ENCODE assay signal across 10 cellular contexts in genomic region chr11:108025387-108026080, GRCh38. TPM values are rescaled to one million over a fixed set of nuclear protein-coding genes. Genes with fewer than 3 reads are reported as not detected.
DNase-seq lines count a peak whose midpoint lies in the region; ATAC-seq, FAIRE-seq and TF ChIP-seq lines count a peak whose summit lies in the region.
"Had no signal": no experiment of that assay in that cellular context is flagged by ENCODE, and none has a peak within 500 bp of the region (broad histone marks: within the 10 kb centered on the region; RNA-seq: fewer than 3 reads in every experiment).

No MANE protein-coding gene starts in this region.

- TF ChIP-seq RAD21 in H1 (IDR thresholded peaks at IDR 0.05 in 1 of 2, conservative IDR thresholded peaks at IDR 0.05 in 1 of 2; ENCODE audit: low read depth in 2 of 2, low read length in 2 of 2), result no peak

- no peak overlapping the region for H2AK5ac ChIP-seq in H1 (ENCODE audit: low read depth, low read length)

- POLR2A ChIA-PET in CD4-positive, alpha-beta T cell (lab: Charles Lee), result interaction anchor here (0.9 to 1.6 kb wide), 2 partner anchors 10 to 24 kb away, joined by 3 read pairs; no protein-coding TSS in a partner anchor
- POLR2A ChIA-PET in H1 (lab: Charles Lee; ENCODE audit: partially characterized antibody), result interaction anchor here (0.6 to 4.9 kb wide), 2 partner anchors 16 to 21 kb away, joined by 3 to 22 read pairs; partner anchors contain the start of gene CUL5
- POLR2A ChIA-PET in OCI-LY7 (lab: Charles Lee), result no interaction called here

- H3K79me2 ChIP-seq in H1 (ENCODE audit: control insufficient read depth in 1 of 2, insufficient read depth in 2 of 2, low read length in 2 of 2) (peaks cover 3 to 87% of the 10 kb centered on the region in 2 experiments; a peak in 2 of 4 replicates), OCI-LY7 (ENCODE audit: insufficient read depth, low read depth, low read length) (peaks cover 100% of the 10 kb centered on the region)

- 0 out of 2 replicates have a peak, but pooled peaks cover 2% of the 10 kb centered on the region for H3K9me2 ChIP-seq in OCI-LY7 (ENCODE audit: insufficient read depth, low read length)

- intact Hi-C loops in CD4-positive, alpha-beta T cell (cut with DNase I, micrococcal nuclease), result no loop called here
- intact Hi-C loops in OCI-LY7 (cut with micrococcal nuclease; ENCODE audit: unreplicated experiment), result no loop called here

- H3K4me1 Mint-ChIP-seq in CD4-positive, alpha-beta T cell (ENCODE audit: low read depth), result peaks cover 73% of the 10 kb centered on the region

- peaks cover 16% of the 10 kb centered on the region for H3K36me3 Mint-ChIP-seq in CD4-positive, alpha-beta T cell (ENCODE audit: low read depth)
- H3K36me3 Mint-ChIP-seq: natural killer cell treated with Interleukin-12 subunit alpha and Interleukin-12 subunit beta and Interleukin-15 and Interleukin-18, amount 100 ng/mL, for 72 hours had no signal

- no peak overlapping the region for H4K8ac ChIP-seq in H1 (ENCODE audit: extremely low read depth, insufficient read depth, low read length)

- H4K5ac ChIP-seq in H1 (ENCODE audit: insufficient read length, low read depth, low read length), result no peak overlapping the region

- WGBS in H1 (ENCODE audit: extremely low coverage in 1 of 2, insufficient coverage in 1 of 2, insufficient read length in 1 of 2, insufficient replicate concordance in 2 of 2, low coverage in 1 of 2, low lambda C conversion rate in 2 of 2, missing lambda C conversion rate in 1 of 2), 2 experiments, result 68% methylated on average over 5 of the region's 5 CpGs; no CpG with 5 or more reads in 1 of the 2 experiments

- no peak overlapping the region for H4K91ac ChIP-seq in H1 (replicated peaks; ENCODE audit: insufficient read length, low read length)

- H3K4me3 ChIP-seq in H1 (ENCODE audit: extremely low read depth in 1 of 4, insufficient read depth in 2 of 4, low read depth in 3 of 4, low read length in 4 of 4) (no peak overlapping the region), OCI-LY7 (ENCODE audit: low read depth, low read length, poor library complexity, severe bottlenecking) (no peak overlapping the region)

- FAIRE-seq in GM19239 (lab: Jason Lieb, UNC), result peak; percentile 92
- FAIRE-seq in H1 (lab: Jason Lieb, UNC), result no peak

- H3K27ac Mint-ChIP-seq in CD4-positive, alpha-beta T cell, result peak overlapping the region; percentile 38

- DNase-seq in CD4-positive, alpha-beta T cell, result no peak
- peak; percentile 17 for DNase-seq in GM19239 (ENCODE audit: insufficient read length, low spot score)
- DNase-seq in H1 (ENCODE audit: low read depth in 1 of 2, low spot score in 2 of 2), result no peak
- DNase-seq in OCI-LY7 (ENCODE audit: low spot score), result no peak
- DNase-seq in stimulated activated naive CD4-positive, alpha-beta T cell treated with Interleukin-2 at 50 U/mL for 16 hours (lab: John Stamatoyannopoulos, UW), result no peak
- DNase-seq in NCI-H82 treated with DMSO at 0.1 percent for 48 hours (lab: John Stamatoyannopoulos, UW; ENCODE audit: unreplicated experiment), result no peak
- no peak for DNase-seq in GDM1 (lab: John Stamatoyannopoulos, UW)
- DNase-seq: effector CD8-positive, alpha-beta T cell had no signal

- H3K27me3 ChIP-seq in CD4-positive, alpha-beta T cell (ENCODE audit: control insufficient read depth, insufficient read depth, low read length), result no peaks in the 10 kb centered on the region
- H3K27me3 ChIP-seq in H1 (replicated peaks in 1 of 4; ENCODE audit: control insufficient read depth in 3 of 4, extremely low read depth in 1 of 4, insufficient read depth in 3 of 4, low read length in 3 of 4), result no peaks in the 10 kb centered on the region

- TF ChIP-seq POLR2A in H1 (IDR thresholded peaks at IDR 0.05; ENCODE audit: control extremely low read depth in 1 of 2, low read depth in 2 of 2, low read length in 2 of 2), result no peak

- no peak overlapping the region for H2BK120ac ChIP-seq in H1 (replicated peaks; ENCODE audit: low read depth, low read length)

- no peak overlapping the region for H3K56ac ChIP-seq in H1 (replicated peaks; ENCODE audit: insufficient read length, low read depth, low read length)

- H3K27ac ChIP-seq in CD4-positive, alpha-beta T cell (ENCODE audit: low read depth, low read length), result no peak overlapping the region
- H3K27ac ChIP-seq in H1 (ENCODE audit: low read depth, low read length), result no peak overlapping the region
- H3K27ac ChIP-seq in OCI-LY7 (ENCODE audit: low read depth, low read length, poor library complexity, severe bottlenecking), result no peak overlapping the region

- peaks cover 0 to 3% of the 10 kb centered on the region in 2 experiments for H4K20me1 ChIP-seq in H1 (replicated peaks in 1 of 2; ENCODE audit: control insufficient read depth in 1 of 2, insufficient read depth in 2 of 2, low read length in 2 of 2)
- H4K20me1 ChIP-seq in OCI-LY7 (ENCODE audit: insufficient read depth, low read length), result peaks cover 20% of the 10 kb centered on the region

- H3K4me3 Mint-ChIP-seq in CD4-positive, alpha-beta T cell, result no peak overlapping the region
- H3K4me3 Mint-ChIP-seq: natural killer cell treated with Interleukin-12 subunit alpha and Interleukin-12 subunit beta and Interleukin-15 and Interleukin-18, amount 100 ng/mL, for 72 hours had no signal

- H2BK5ac ChIP-seq in H1 (ENCODE audit: low read depth, low read length), result no peak overlapping the region

- H2BK15ac ChIP-seq in H1 (ENCODE audit: low read length), result no peak overlapping the region

- H3K4me2 ChIP-seq in H1 (ENCODE audit: insufficient read depth in 1 of 2, low read depth in 2 of 2, low read length in 2 of 2) (no peak overlapping the region), OCI-LY7 (ENCODE audit: low read length) (no peak overlapping the region)

- no peak overlapping the region for H2BK12ac ChIP-seq in H1 (ENCODE audit: low read depth, low read length)

- no TSS peak for BruUV-seq in OCI-LY7 (replicated peaks; lab: Mats Ljungman, UMichigan)

- H2AFZ ChIP-seq in H1 (ENCODE audit: low read length), result no peak overlapping the region
- H2AFZ ChIP-seq in OCI-LY7 (ENCODE audit: low read length), result no peak overlapping the region

- H3K9ac ChIP-seq in H1 (replicated peaks in 1 of 4; ENCODE audit: extremely low read depth in 1 of 4, low read depth in 3 of 4, low read length in 3 of 4), result no peak overlapping the region

- no peak overlapping the region for H2BK20ac ChIP-seq in H1 (ENCODE audit: low read length)

- 0 out of 2 replicates have a peak overlapping the region, but pooled peaks have one; percentile 41 for H3K18ac ChIP-seq in H1 (ENCODE audit: extremely low read depth, low read length)

- H3K14ac ChIP-seq in H1 (ENCODE audit: insufficient read length), result no peak overlapping the region

- H3K4ac ChIP-seq in H1 (replicated peaks; ENCODE audit: insufficient read length, low read depth, low read length), result no peak overlapping the region

- no peak for ATAC-seq in CD4-positive, alpha-beta T cell (ENCODE audit: poor library complexity)
- peak; percentile 95 for ATAC-seq in HG03039 (IDR thresholded peaks at IDR 0.05; ENCODE audit: unreplicated experiment)

- no peak for TF ChIP-seq CTCF in CD4-positive, alpha-beta T cell (IDR thresholded peaks at IDR 0.05)
- no peak for TF ChIP-seq CTCF in H1 (IDR thresholded peaks at IDR 0.05; ENCODE audit: control extremely low read depth in 1 of 3, insufficient read depth in 1 of 3, low read depth in 1 of 3, low read length in 3 of 3)
- no peak for TF ChIP-seq CTCF in OCI-LY7 (conservative IDR thresholded peaks at IDR 0.05; ENCODE audit: low read length)

- H3K79me1 ChIP-seq in H1 (ENCODE audit: low read depth, low read length), result peaks cover 4% of the 10 kb centered on the region

- no peaks in the 10 kb centered on the region for H3K4me1 ChIP-seq in H1 (replicated peaks in 1 of 4; ENCODE audit: control insufficient read depth in 3 of 4, insufficient read depth in 4 of 4, low read length in 3 of 4)
- H3K4me1 ChIP-seq in OCI-LY7 (ENCODE audit: insufficient read depth, low read length, poor library complexity, severe bottlenecking), result no peaks in the 10 kb centered on the region

- no peaks in the 10 kb centered on the region for H3K27me3 Mint-ChIP-seq in CD4-positive, alpha-beta T cell
- H3K27me3 Mint-ChIP-seq: natural killer cell treated with Interleukin-12 subunit alpha and Interleukin-12 subunit beta and Interleukin-15 and Interleukin-18, amount 100 ng/mL, for 72 hours had no signal

- no peak for TF ChIP-seq EP300 in H1 (IDR thresholded peaks at IDR 0.05; ENCODE audit: borderline replicate concordance in 1 of 2, low read depth in 2 of 2, low read length in 2 of 2)

- CTCF ChIA-PET in CD4-positive, alpha-beta T cell (lab: Charles Lee), result interaction anchor here (1.3 kb wide), 1 partner anchor 17 kb away, joined by 5 read pairs; the partner anchor contains the start of gene CUL5
- CTCF ChIA-PET in H1 (lab: Charles Lee; ENCODE audit: partially characterized antibody), result interaction anchor here (0.8 to 7.7 kb wide), 8 partner anchors 8 to 336 kb away, joined by 3 to 57 read pairs (median 6); partner anchors contain the start of gene CUL5
- CTCF ChIA-PET in OCI-LY7 (lab: Charles Lee; ENCODE audit: unreplicated experiment), result no interaction called here

- no peaks in the 10 kb centered on the region for H3K9me3 Mint-ChIP-seq in CD4-positive, alpha-beta T cell
- H3K9me3 Mint-ChIP-seq: natural killer cell treated with Interleukin-12 subunit alpha and Interleukin-12 subunit beta and Interleukin-15 and Interleukin-18, amount 100 ng/mL, for 72 hours had no signal

- no peaks in the 10 kb centered on the region for H3K9me3 ChIP-seq in CD4-positive, alpha-beta T cell (ENCODE audit: control insufficient read depth, low read length)
- H3K9me3 ChIP-seq in H1 (ENCODE audit: insufficient read depth in 2 of 2, low read depth in 1 of 2, low read length in 1 of 2) (no peaks in the 10 kb centered on the region), OCI-LY7 (ENCODE audit: low read length) (no peaks in the 10 kb centered on the region)

- H3K23ac ChIP-seq in H1 (ENCODE audit: insufficient read length), result no peak overlapping the region

- no peaks in the 10 kb centered on the region; the same call in 1 of the 2 replicates for H3K23me2 ChIP-seq in H1 (ENCODE audit: low read depth, low read length)

- H3K36me3 ChIP-seq in H1 (ENCODE audit: control insufficient read depth in 2 of 4, insufficient read depth in 4 of 4, low read length in 3 of 4), result no peaks in the 10 kb centered on the region
- peaks cover 45% of the 10 kb centered on the region for H3K36me3 ChIP-seq in OCI-LY7 (ENCODE audit: insufficient read depth, low read length)

RNA-seq across cellular contexts. Expression of gene CUL5, which starts 16.8 kb away (rescaled TPM):
- 10 to 100 TPM; 65.5 to 67.6 TPM for total RNA-seq in CD4-positive, alpha-beta T cell
- total RNA-seq in H1 (2021; fragmentation: NEBNext Ultra II Directional; extraction: Animal tissue kit (Norgen Biotek cat#: 25700)), result 31.8 and 32.0 TPM in 2 replicates
- polyA plus RNA-seq in H1 (2011; rRNA removed), result 4.9 and 9.8 TPM in 2 replicates
- 8.3 TPM for polyA plus RNA-seq in H1 (2011; cell fraction: cytosol; rRNA removed)
- polyA plus RNA-seq in H1 (2011; cell fraction: nucleus; rRNA removed), result 14.2 TPM
- polyA plus RNA-seq in H1 (2012, experiment 1 of 2), result 9.8 to 15.7 TPM (median 13.0 TPM) in 4 replicates
- 0.68 TPM for polyA plus RNA-seq in H1 (2012, experiment 2 of 2)
- polyA plus RNA-seq in H1 (2013, experiment 1 of 2), result 13.4 TPM
- 12.6 TPM for polyA plus RNA-seq in H1 (2013, experiment 2 of 2)
- polyA minus RNA-seq in H1 (2011; rRNA and poly(A)+ RNA removed), result 18.0 and 18.6 TPM in 2 replicates
- 20.5 TPM for polyA minus RNA-seq in H1 (2011; cell fraction: cytosol; rRNA and poly(A)+ RNA removed)
- polyA minus RNA-seq in H1 (2011; cell fraction: nucleus; rRNA and poly(A)+ RNA removed), result 60.6 TPM
- 18.8 and 20.1 TPM in 2 replicates for total RNA-seq in OCI-LY7 (2014; rRNA removed; shearing (Covaris generic))
- 36.6 and 39.7 TPM in 2 replicates for total RNA-seq in OCI-LY7 (2022)
